In the genomic region with DNA sequence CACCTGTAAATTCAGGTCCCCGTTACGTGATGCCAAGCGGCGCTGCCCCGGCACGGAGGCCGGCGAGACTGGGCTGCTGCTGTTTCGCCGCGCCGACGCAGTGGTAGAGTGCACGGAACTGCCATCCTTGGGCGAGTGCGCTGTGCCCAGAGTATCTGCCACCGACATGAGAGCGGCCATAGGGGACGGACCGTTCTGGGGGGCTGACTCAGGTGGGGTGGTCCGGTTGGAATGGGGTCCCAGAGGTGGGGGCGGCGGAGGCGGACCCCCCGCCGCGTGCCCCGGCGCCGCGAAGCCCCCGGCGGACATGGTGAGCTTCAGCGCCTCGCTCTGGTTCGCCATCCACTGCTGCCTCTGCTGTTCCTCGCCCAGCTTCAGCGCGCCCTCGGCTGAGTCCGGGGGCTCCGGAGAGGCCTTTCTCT, we compare ENCODE assay signal across 9 cellular contexts. TPM values are rescaled to one million over a fixed set of nuclear protein-coding genes. Genes with fewer than 3 reads are reported as not detected.
DNase-seq lines count a peak whose midpoint lies in the region; ATAC-seq, FAIRE-seq and TF ChIP-seq lines count a peak whose summit lies in the region.
"Had no signal": no experiment of that assay in that cellular context is flagged by ENCODE, and none has a peak within 500 bp of the region (broad histone marks: within the 10 kb centered on the region; RNA-seq: fewer than 3 reads in every experiment).

No MANE protein-coding gene starts in this region.

- DNase-seq in BE2C (peak; percentile 45), omental fat pad (ENCODE audit: low spot score) (no peak), GM12892 (ENCODE audit: insufficient read length) (no peak)
- DNase-seq in naive thymus-derived CD8-positive, alpha-beta T cell, result no peak
- no peak for DNase-seq in effector CD4-positive, alpha-beta T cell

- FAIRE-seq in GM12892 (lab: Jason Lieb, UNC), result no peak
- FAIRE-seq: colon had no signal

- H3K4me1 ChIP-seq in BE2C, result peaks cover 16% of the 10 kb centered on the region
- peaks cover 51% of the 10 kb centered on the region for H3K4me1 ChIP-seq in KMS-11 (ENCODE audit: low read depth, poor library complexity, severe bottlenecking)
- peaks cover 46 to 52% of the 10 kb centered on the region in 2 donors for H3K4me1 ChIP-seq in duodenal mucosa (ENCODE audit: control insufficient read depth in 1 of 2, insufficient read depth in 2 of 2, low read length in 2 of 2)

- no peaks in the 10 kb centered on the region for H3K9me3 Mint-ChIP-seq in naive thymus-derived CD8-positive, alpha-beta T cell

- peaks cover 39% of the 10 kb centered on the region for H3K79me2 ChIP-seq in KMS-11 (ENCODE audit: insufficient read depth, low read depth)

- H3K4me1 Mint-ChIP-seq in naive thymus-derived CD8-positive, alpha-beta T cell, result peaks cover 19 to 57% (median 52%) of the 10 kb centered on the region in 4 donors

- peaks cover 34% of the 10 kb centered on the region for H3K36me3 ChIP-seq in BE2C
- H3K36me3 ChIP-seq in KMS-11 (ENCODE audit: insufficient read depth), result no peaks in the 10 kb centered on the region
- H3K36me3 ChIP-seq in duodenal mucosa (ENCODE audit: control insufficient read depth in 1 of 2, insufficient read depth in 2 of 2, low read length in 2 of 2), result no peaks in the 10 kb centered on the region

- peak overlapping the region; percentile 92 for H3K27ac ChIP-seq in KMS-11
- H3K27ac ChIP-seq in duodenal mucosa (ENCODE audit: low read depth, low read length), result peak overlapping the region; percentile 96

- H3K27me3 ChIP-seq in BE2C (no peaks in the 10 kb centered on the region), KMS-11 (ENCODE audit: insufficient read depth, low read depth) (no peaks in the 10 kb centered on the region), duodenal mucosa (ENCODE audit: control insufficient read depth in 1 of 2, insufficient read depth in 2 of 2, low read length in 2 of 2) (no peaks in the 10 kb centered on the region)

- H3K9me3 ChIP-seq in BE2C (no peaks in the 10 kb centered on the region), duodenal mucosa (ENCODE audit: control insufficient read depth in 1 of 2, low read length in 2 of 2) (no peaks in the 10 kb centered on the region)

- H2AFZ ChIP-seq in KMS-11 (ENCODE audit: low read depth), result no peak overlapping the region

- POLR2A ChIA-PET in naive thymus-derived CD8-positive, alpha-beta T cell (lab: Charles Lee), result interaction anchor here (1.1 to 12.3 kb wide), 5 partner anchors 8 to 112 kb away, joined by 3 to 309 read pairs (median 12); no protein-coding TSS in a partner anchor

- peak overlapping the region in 2 of 10 donors; percentile 40 to 66 for H3K27ac Mint-ChIP-seq in naive thymus-derived CD8-positive, alpha-beta T cell

- peaks cover 0 to 3% (median 0%) of the 10 kb centered on the region in 5 donors for H3K27me3 Mint-ChIP-seq in naive thymus-derived CD8-positive, alpha-beta T cell

- H3K4me3 Mint-ChIP-seq in naive thymus-derived CD8-positive, alpha-beta T cell, result peak overlapping the region; percentile 18 to 84 (median 64)

- H3K9ac ChIP-seq in KMS-11 (peak overlapping the region; percentile 87), duodenal mucosa (ENCODE audit: low read depth in 1 of 2, low read length in 2 of 2) (peak overlapping the region; percentile 22 to 68)

- H3K4me2 ChIP-seq in KMS-11, result peak overlapping the region; percentile 76; the same call in 1 of the 2 replicates

- peak overlapping the region; percentile 93 for H3K4me3 ChIP-seq in BE2C (ENCODE audit: low read depth, low read length)
- no peak overlapping the region for H3K4me3 ChIP-seq in KMS-11 (IDR thresholded peaks at IDR 0.05; ENCODE audit: insufficient read depth, low read depth, low read length)
- H3K4me3 ChIP-seq in duodenal mucosa (ENCODE audit: low read depth in 1 of 2, low read length in 2 of 2), result peak overlapping the region; percentile 79 to 81

- H3K36me3 Mint-ChIP-seq in naive thymus-derived CD8-positive, alpha-beta T cell, result peaks cover 6 to 22% (median 8%) of the 10 kb centered on the region in 3 donors

- TF ChIP-seq CTCF in BE2C (IDR thresholded peaks at IDR 0.05; ENCODE audit: low read depth, low read length) (no peak), KMS-11 (conservative IDR thresholded peaks at IDR 0.05; ENCODE audit: low read depth, low read length) (no peak), omental fat pad (IDR thresholded peaks at IDR 0.05) (no peak)

- H4K20me1 ChIP-seq in KMS-11 (ENCODE audit: insufficient read depth), result no peaks in the 10 kb centered on the region

- TF ChIP-seq POLR2A in GM12892 (IDR thresholded peaks at IDR 0.05; ENCODE audit: low read depth, low read length), result no peak

- ATAC-seq in naive thymus-derived CD8-positive, alpha-beta T cell, result no peak
- ATAC-seq in omental fat pad (ENCODE audit: low FRiP score), result no peak
- ATAC-seq in HG03342 (IDR thresholded peaks at IDR 0.05; ENCODE audit: unreplicated experiment), result no peak

RNA-seq across cellular contexts. Expression of gene IRF2BPL, which starts 2.8 kb away (rescaled TPM):
- 148 TPM for polyA plus RNA-seq in BE2C (2012; ENCODE audit: insufficient read depth, insufficient read length, low read depth)
- total RNA-seq in naive thymus-derived CD8-positive, alpha-beta T cell, result 10 to 100 TPM; 24.6 to 26.5 TPM
- polyA plus RNA-seq in naive thymus-derived CD8-positive, alpha-beta T cell, result 1 to 10 TPM; 1.9 to 3.3 (median 3.2) TPM
- 10 to 100 TPM; 31.1 to 70.0 (median 34.4) TPM for total RNA-seq in omental fat pad
- polyA plus RNA-seq in GM12892 (2012; ENCODE audit: missing spikeins), result 3.9 TPM
